In the genomic region with DNA sequence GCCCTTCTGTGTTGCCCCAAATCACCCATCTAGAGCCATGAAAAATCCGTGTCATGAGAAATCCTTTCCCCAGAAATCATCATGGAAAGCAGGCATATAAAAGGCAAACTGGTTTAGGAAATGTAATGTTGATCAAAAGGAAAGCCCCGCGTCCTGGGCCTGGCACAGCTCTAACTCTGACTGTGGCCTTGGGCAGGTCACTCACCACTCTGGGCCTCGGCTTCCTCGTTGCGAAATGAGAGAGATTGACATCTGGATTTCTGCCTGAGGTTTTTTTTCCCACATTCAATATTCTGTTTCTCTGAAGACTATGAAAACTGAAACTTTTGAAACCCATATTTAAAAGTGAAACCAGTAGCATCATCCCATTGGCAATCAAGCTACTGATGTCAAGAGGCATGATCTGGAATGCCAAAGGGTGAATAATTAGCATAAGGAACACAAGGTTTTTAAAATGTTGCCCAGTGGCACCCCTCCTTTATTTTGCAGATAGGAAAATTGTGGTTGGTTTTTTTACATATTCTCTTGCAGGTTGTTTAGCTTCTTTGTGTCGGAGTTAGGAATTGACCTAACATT, we compare ENCODE assay signal across 17 cellular contexts.
DNase-seq lines count a peak whose midpoint lies in the region; ATAC-seq and TF ChIP-seq lines count a peak whose summit lies in the region.
"Had no signal": no experiment of that assay in that cellular context is flagged by ENCODE, and none has a peak within 500 bp of the region (broad histone marks: within the 10 kb centered on the region; RNA-seq: fewer than 3 reads in every experiment).

No MANE protein-coding gene starts in this region.

- H3K9me3 ChIP-seq in heart left ventricle, result peaks cover 0 to 4% (median 0%) of the 10 kb centered on the region in 12 donors
- no peaks in the 10 kb centered on the region for H3K9me3 ChIP-seq in PC-9 (ENCODE audit: insufficient read depth, low read depth)
- no peaks in the 10 kb centered on the region for H3K9me3 ChIP-seq in left lung
- no peaks in the 10 kb centered on the region for H3K9me3 ChIP-seq in thoracic aorta
- H3K9me3 ChIP-seq in Peyer's patch, result no peaks in the 10 kb centered on the region

- CTCF ChIA-PET in PC-9 (lab: Charles Lee), result interaction anchor here (0.6 kb wide), 1 partner anchor 125 kb away, joined by 4 read pairs; no protein-coding TSS in a partner anchor

- no peaks in the 10 kb centered on the region for H3K79me2 ChIP-seq in PC-9 (ENCODE audit: low read depth)

- no peaks in the 10 kb centered on the region for H3F3A ChIP-seq in PC-9 (ENCODE audit: insufficient read depth, low read depth)

- intact Hi-C loops in Right ventricle myocardium inferior (cut with DNase I) (no loop called here), heart left ventricle (cut with DNase I) (no loop called here), PC-9 (cut with micrococcal nuclease; ENCODE audit: unreplicated experiment) (no loop called here), left lung (cut with DNase I) (no loop called here), left colon (cut with DNase I, micrococcal nuclease) (no loop called here)

- no peak overlapping the region for H3K27ac Mint-ChIP-seq in stimulated activated memory B cell treated with anti-CD40 and anti-IgM and Interleukin-4, amounts not matched to agents 10 μg/mL and 1 μg/mL and 100 μg/mL, for 72 hours
- H3K27ac Mint-ChIP-seq: activated CD8-positive, alpha-beta T cell treated with anti-CD3 and anti-CD28 coated beads for 36 hours; effector memory CD8-positive, alpha-beta T cell; stimulated activated naive B cell treated with anti-CD40 and anti-IgM and Interleukin-4, amounts not matched to agents 10 μg/mL and 1 μg/mL and 100 μg/mL, for 72 hours had no signal

- no peaks in the 10 kb centered on the region for H3K9me2 ChIP-seq in PC-9 (ENCODE audit: insufficient read depth)

- H3K36me3 Mint-ChIP-seq in stimulated activated memory B cell treated with anti-CD40 and anti-IgM and Interleukin-4, amounts not matched to agents 10 μg/mL and 1 μg/mL and 100 μg/mL, for 72 hours, result no peaks in the 10 kb centered on the region

- peak; percentile 31 for ATAC-seq in Right ventricle myocardium inferior
- ATAC-seq in heart left ventricle, result no peak
- ATAC-seq in left lung, result peak; percentile 23
- ATAC-seq in thoracic aorta (ENCODE audit: insufficient number of reproducible peaks, low FRiP score, low read depth), result peak; percentile 65
- ATAC-seq in left colon, result no peak
- ATAC-seq in stimulated activated memory B cell treated with anti-CD40 and anti-IgM and Interleukin-4, amounts not matched to agents 10 μg/mL and 1 μg/mL and 100 μg/mL, for 72 hours, result no peak
- ATAC-seq: activated CD8-positive, alpha-beta T cell treated with anti-CD3 and anti-CD28 coated beads for 36 hours; effector memory CD8-positive, alpha-beta T cell; stimulated activated naive B cell treated with anti-CD40 and anti-IgM and Interleukin-4, amounts not matched to agents 10 μg/mL and 1 μg/mL and 100 μg/mL, for 72 hours had no signal

- TF ChIP-seq CTCF in heart left ventricle (IDR thresholded peaks at IDR 0.05) (no peak), PC-9 (conservative IDR thresholded peaks at IDR 0.05) (no peak), left lung (IDR thresholded peaks at IDR 0.05) (no peak), thoracic aorta (IDR thresholded peaks at IDR 0.05) (no peak), Peyer's patch (IDR thresholded peaks at IDR 0.05) (no peak)

- H3K4me3 ChIP-seq in heart left ventricle, result no peak overlapping the region
- H3K4me3 ChIP-seq in PC-9, result no peak overlapping the region
- no peak overlapping the region for H3K4me3 ChIP-seq in left lung
- H3K4me3 ChIP-seq in thoracic aorta, result no peak overlapping the region
- H3K4me3 ChIP-seq in Peyer's patch, result no peak overlapping the region

- H3K36me3 ChIP-seq in heart left ventricle (no peaks in the 10 kb centered on the region), PC-9 (ENCODE audit: low read depth) (no peaks in the 10 kb centered on the region), left lung (no peaks in the 10 kb centered on the region), thoracic aorta (no peaks in the 10 kb centered on the region), Peyer's patch (no peaks in the 10 kb centered on the region)

- H3K4me1 Mint-ChIP-seq in stimulated activated memory B cell treated with anti-CD40 and anti-IgM and Interleukin-4, amounts not matched to agents 10 μg/mL and 1 μg/mL and 100 μg/mL, for 72 hours, result no peaks in the 10 kb centered on the region
- H3K4me1 Mint-ChIP-seq: stimulated activated naive B cell treated with anti-CD40 and anti-IgM and Interleukin-4, amounts not matched to agents 10 μg/mL and 1 μg/mL and 100 μg/mL, for 72 hours had no signal

- peaks cover 3% of the 10 kb centered on the region for H3K9me3 Mint-ChIP-seq in stimulated activated memory B cell treated with anti-CD40 and anti-IgM and Interleukin-4, amounts not matched to agents 10 μg/mL and 1 μg/mL and 100 μg/mL, for 72 hours
- H3K9me3 Mint-ChIP-seq: activated CD8-positive, alpha-beta T cell treated with anti-CD3 and anti-CD28 coated beads for 36 hours; stimulated activated naive B cell treated with anti-CD40 and anti-IgM and Interleukin-4, amounts not matched to agents 10 μg/mL and 1 μg/mL and 100 μg/mL, for 72 hours had no signal

- no peak for DNase-seq in Right ventricle myocardium inferior (ENCODE audit: missing footprints)
- DNase-seq in heart left ventricle, result no peak
- no peak for DNase-seq in PC-9
- DNase-seq in left lung, result no peak
- no peak for DNase-seq in thoracic aorta (ENCODE audit: low spot score)
- DNase-seq in Peyer's patch, result no peak
- DNase-seq in left colon, result no peak
- DNase-seq: activated CD8-positive, alpha-beta T cell treated with anti-CD3 and anti-CD28 coated beads for 36 hours; activated T-cell treated with anti-CD3 and anti-CD28 coated beads, Interleukin-2, amount 50 U/mL, for 48 hours; effector memory CD8-positive, alpha-beta T cell; hippocampal formation; Kasumi-1; NCI-H1694; NCI-H345; stimulated activated CD4-positive, alpha-beta T cell treated with anti-CD3 and anti-CD28 coated beads, Interleukin-12 subunit alpha, Interleukin-12 subunit beta, amount 100 ng/mL, for 4 hours; stimulated activated naive B cell treated with anti-CD40 and anti-IgM and Interleukin-4, amounts not matched to agents 10 μg/mL and 1 μg/mL and 100 μg/mL, for 72 hours had no signal

- peaks cover 20% of the 10 kb centered on the region for H3K27me3 Mint-ChIP-seq in stimulated activated memory B cell treated with anti-CD40 and anti-IgM and Interleukin-4, amounts not matched to agents 10 μg/mL and 1 μg/mL and 100 μg/mL, for 72 hours
- H3K27me3 Mint-ChIP-seq: activated CD8-positive, alpha-beta T cell treated with anti-CD3 and anti-CD28 coated beads for 36 hours; stimulated activated naive B cell treated with anti-CD40 and anti-IgM and Interleukin-4, amounts not matched to agents 10 μg/mL and 1 μg/mL and 100 μg/mL, for 72 hours had no signal

- H3K4me1 ChIP-seq in heart left ventricle (peaks cover 0 to 13% (median 0%) of the 10 kb centered on the region in 12 donors), PC-9 (replicated peaks; ENCODE audit: insufficient read depth) (no peaks in the 10 kb centered on the region; the same call in 1 of the 2 replicates), left lung (peaks cover 0 to 5% of the 10 kb centered on the region in 2 donors), thoracic aorta (ENCODE audit: control insufficient read depth in 1 of 2, low read depth in 2 of 2) (peaks cover 2 to 15% of the 10 kb centered on the region in 2 donors), Peyer's patch (peaks cover 0 to 8% (median 0%) of the 10 kb centered on the region in 4 donors)

- POLR2A ChIA-PET in PC-9 (lab: Charles Lee; ENCODE audit: unreplicated experiment), result interaction anchor here (0.7 kb wide), 1 partner anchor 909 kb away, joined by 3 read pairs; no protein-coding TSS in a partner anchor

- BruUV-seq in PC-9 (replicated peaks; lab: Mats Ljungman, UMichigan), result no TSS peak

- H2AFZ ChIP-seq in PC-9, result peak overlapping the region; percentile 23; the same call in 1 of the 2 replicates

- WGBS in heart left ventricle, 4 donors, result 67 to 85% (median 72%) methylated on average over 7 of the region's 7 CpGs

- no peaks in the 10 kb centered on the region for H4K20me1 ChIP-seq in PC-9 (ENCODE audit: insufficient read depth)

- peak overlapping the region; percentile 4; the same call in 1 of the 2 replicates for H3K4me2 ChIP-seq in PC-9

- H3K27ac ChIP-seq in heart left ventricle, result peak overlapping the region in 1 of 12 donors; percentile 27
- no peak overlapping the region for H3K27ac ChIP-seq in PC-9
- H3K27ac ChIP-seq in left lung, result no peak overlapping the region
- peak overlapping the region in 1 of 2 donors; percentile 5 for H3K27ac ChIP-seq in thoracic aorta
- H3K27ac ChIP-seq in Peyer's patch, result peak overlapping the region in 1 of 4 donors; percentile 11

- H3K27me3 ChIP-seq in heart left ventricle, result peaks cover 0 to 2% (median 0%) of the 10 kb centered on the region in 9 donors
- peaks cover 38% of the 10 kb centered on the region for H3K27me3 ChIP-seq in PC-9 (ENCODE audit: insufficient read depth, low read depth)
- H3K27me3 ChIP-seq in left lung, result peaks cover 0 to 8% of the 10 kb centered on the region in 2 donors
- no peaks in the 10 kb centered on the region for H3K27me3 ChIP-seq in thoracic aorta (replicated peaks; ENCODE audit: insufficient read depth)
- no peaks in the 10 kb centered on the region for H3K27me3 ChIP-seq in Peyer's patch

- TF ChIP-seq POLR2A in heart left ventricle (IDR thresholded peaks at IDR 0.05), result no peak
- no peak for TF ChIP-seq POLR2A in Peyer's patch (IDR thresholded peaks at IDR 0.05)

- no peak overlapping the region for H3K4me3 Mint-ChIP-seq in stimulated activated memory B cell treated with anti-CD40 and anti-IgM and Interleukin-4, amounts not matched to agents 10 μg/mL and 1 μg/mL and 100 μg/mL, for 72 hours
- H3K4me3 Mint-ChIP-seq: activated CD8-positive, alpha-beta T cell treated with anti-CD3 and anti-CD28 coated beads for 36 hours; effector memory CD8-positive, alpha-beta T cell; stimulated activated naive B cell treated with anti-CD40 and anti-IgM and Interleukin-4, amounts not matched to agents 10 μg/mL and 1 μg/mL and 100 μg/mL, for 72 hours had no signal

Comparison
In these comparisons a context has a peak if more than half of its experiments do, and no peak if none do; other contexts are left out.
1. ATAC-seq: peak in Right ventricle myocardium inferior (single experiment), left lung (single experiment) and thoracic aorta (single experiment); none in heart left ventricle (0 of 4), left colon (single experiment) and stimulated activated memory B cell treated with anti-CD40 and anti-IgM and Interleukin-4, amounts not matched to agents 10 μg/mL and 1 μg/mL and 100 μg/mL, for 72 hours (single experiment).